Comparison of ENCODE assay signal across 8 cellular contexts in the genomic region with DNA sequence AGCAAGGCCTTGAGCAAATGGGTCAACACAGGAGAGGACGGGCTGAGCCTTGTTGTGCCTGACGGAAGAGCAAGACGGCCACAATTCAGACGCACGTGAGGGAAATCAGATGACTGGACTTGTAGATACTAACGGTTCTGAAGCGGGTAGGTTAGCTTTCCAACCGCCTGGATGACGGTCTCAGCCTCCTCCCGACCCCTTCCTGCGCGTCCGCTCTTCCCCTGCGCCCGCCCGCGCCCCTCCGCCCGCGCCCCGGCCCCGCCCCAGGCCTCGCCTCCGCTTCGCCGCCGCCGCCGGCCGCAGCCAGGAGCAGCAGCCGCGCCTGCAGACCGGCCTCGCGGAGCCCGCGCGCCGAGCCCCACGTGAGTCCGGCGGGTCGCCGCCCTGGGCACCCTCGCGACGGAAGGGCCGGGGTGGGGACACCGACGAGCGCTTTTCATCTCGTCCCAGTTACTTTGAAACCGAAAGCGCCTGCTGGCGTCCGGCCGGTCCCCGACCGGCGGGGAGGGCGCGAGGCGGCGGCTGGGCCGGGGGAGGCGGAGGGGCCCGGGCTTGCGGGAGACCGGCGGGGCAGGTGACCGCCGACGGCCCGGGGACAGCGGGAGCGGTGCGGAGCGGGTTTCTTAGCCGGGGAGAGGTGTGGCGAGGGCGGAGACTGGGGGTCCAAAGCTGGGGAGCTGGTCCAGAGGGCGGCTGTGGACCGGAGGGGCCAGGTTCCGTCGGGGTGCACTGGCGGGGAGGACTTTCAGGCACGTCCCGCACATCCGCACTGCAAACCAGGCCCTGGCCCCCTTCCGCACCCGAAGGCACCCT. TPM values are rescaled to one million over a fixed set of nuclear protein-coding genes. Genes with fewer than 3 reads are reported as not detected.
DNase-seq lines count a peak whose midpoint lies in the region; ATAC-seq and TF ChIP-seq lines count a peak whose summit lies in the region.

A gene with protein sequence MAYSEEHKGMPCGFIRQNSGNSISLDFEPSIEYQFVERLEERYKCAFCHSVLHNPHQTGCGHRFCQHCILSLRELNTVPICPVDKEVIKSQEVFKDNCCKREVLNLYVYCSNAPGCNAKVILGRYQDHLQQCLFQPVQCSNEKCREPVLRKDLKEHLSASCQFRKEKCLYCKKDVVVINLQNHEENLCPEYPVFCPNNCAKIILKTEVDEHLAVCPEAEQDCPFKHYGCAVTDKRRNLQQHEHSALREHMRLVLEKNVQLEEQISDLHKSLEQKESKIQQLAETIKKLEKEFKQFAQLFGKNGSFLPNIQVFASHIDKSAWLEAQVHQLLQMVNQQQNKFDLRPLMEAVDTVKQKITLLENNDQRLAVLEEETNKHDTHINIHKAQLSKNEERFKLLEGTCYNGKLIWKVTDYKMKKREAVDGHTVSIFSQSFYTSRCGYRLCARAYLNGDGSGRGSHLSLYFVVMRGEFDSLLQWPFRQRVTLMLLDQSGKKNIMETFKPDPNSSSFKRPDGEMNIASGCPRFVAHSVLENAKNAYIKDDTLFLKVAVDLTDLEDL (plus strand): TSS at position 306 of the 813 bp plus-strand sequence. CDS start 26,407 bp downstream, outside the sequence.

- H3K9me3 Mint-ChIP-seq in dendritic cell treated with granulocyte-macrophage colony-stimulating factor and Interleukin-4, amounts not matched to agents 40 ng/mL and 50 ng/mL, for 4 days: no peaks in the 10 kb centered on the region

- H3K27me3 Mint-ChIP-seq in dendritic cell treated with granulocyte-macrophage colony-stimulating factor and Interleukin-4, amounts not matched to agents 40 ng/mL and 50 ng/mL, for 4 days: peaks cover 12% of the 10 kb centered on the region

- ATAC-seq in GM21529 (IDR thresholded peaks at IDR 0.05; ENCODE audit: unreplicated experiment): peak; percentile 25

- peaks cover 13% of the 10 kb centered on the region for H3K36me3 Mint-ChIP-seq in dendritic cell treated with granulocyte-macrophage colony-stimulating factor and Interleukin-4, amounts not matched to agents 40 ng/mL and 50 ng/mL, for 4 days (ENCODE audit: low read depth)

- no peak for TF ChIP-seq CTCF in WI38 (IDR thresholded peaks at IDR 0.05; ENCODE audit: low read depth, low read length)
- TF ChIP-seq CTCF in lower leg skin (IDR thresholded peaks at IDR 0.05): no peak

- peak within 1 kb of the TSS; percentile 83 for H3K27ac Mint-ChIP-seq in dendritic cell treated with granulocyte-macrophage colony-stimulating factor and Interleukin-4, amounts not matched to agents 40 ng/mL and 50 ng/mL, for 4 days

- no peak for TF ChIP-seq POLR2A in lower leg skin (IDR thresholded peaks at IDR 0.05)

- intact Hi-C loops in dendritic cell treated with granulocyte-macrophage colony-stimulating factor and Interleukin-4, amounts not matched to agents 40 ng/mL and 50 ng/mL, for 4 days (cut with micrococcal nuclease): loop anchor here (2.0 kb wide), 1 partner anchor 56 kb away; no protein-coding TSS in a partner anchor
- intact Hi-C loops in lower leg skin (cut with DNase I; ENCODE audit: low total_unique reads): loop anchor here (10.0 kb wide), 1 partner anchor 148 kb away; no protein-coding TSS in a partner anchor

- H3K4me3 ChIP-seq in WI38 (ENCODE audit: low read depth, low read length) (peak within 1 kb of the TSS; percentile 74), lower leg skin (ENCODE audit: low read depth, poor library complexity, severe bottlenecking) (peak within 1 kb of the TSS; percentile 65)

- H3K4me3 Mint-ChIP-seq in dendritic cell treated with granulocyte-macrophage colony-stimulating factor and Interleukin-4, amounts not matched to agents 40 ng/mL and 50 ng/mL, for 4 days: peak within 1 kb of the TSS; percentile 87

- WGBS in lower leg skin, 2 donors: 1% methylated on average over 21 to 48 of the region's 91 CpGs

- peak; percentile 63 for DNase-seq in EL
- peak; percentile 36 for DNase-seq in LoVo (ENCODE audit: low spot score)
- DNase-seq in lower leg skin (ENCODE audit: low spot score in 2 of 2): peak; percentile 55 to 90
- DNase-seq in stimulated activated CD8-positive, alpha-beta memory T cell treated with anti-CD3 and anti-CD28 coated beads, Interleukin-15, amount 100 ng/mL, for 24 hours (ENCODE audit: low read depth): peak; percentile 36
- no peak for DNase-seq in NCI-H524 treated with DMSO at 0.1 percent for 48 hours (lab: John Stamatoyannopoulos, UW)

- peaks cover 48% of the 10 kb centered on the region for H3K4me1 Mint-ChIP-seq in dendritic cell treated with granulocyte-macrophage colony-stimulating factor and Interleukin-4, amounts not matched to agents 40 ng/mL and 50 ng/mL, for 4 days (ENCODE audit: low read depth)

RNA-seq across cellular contexts. Expression of the gene that starts here (rescaled TPM):
- 1 to 10 TPM; 1.5 to 3.9 (median 1.8) TPM for total RNA-seq in lower leg skin
